18 cellular contexts compared by ENCODE assay signal in genomic region chrX:18455384-18455783, GRCh38. TPM values are rescaled to one million over a fixed set of nuclear protein-coding genes. Genes with fewer than 3 reads are reported as not detected.
DNase-seq lines count a peak whose midpoint lies in the region; ATAC-seq, FAIRE-seq and TF ChIP-seq lines count a peak whose summit lies in the region.
"Had no signal": no experiment of that assay in that cellular context is flagged by ENCODE, and none has a peak within 500 bp of the region (broad histone marks: within the 10 kb centered on the region; RNA-seq: fewer than 3 reads in every experiment).

No MANE protein-coding gene starts in this region.

- H3K36me3 ChIP-seq in upper lobe of right lung = no peaks in the 10 kb centered on the region
- H3K36me3 ChIP-seq: HAP-1 had no signal

- no peak overlapping the region for H3K4me3 Mint-ChIP-seq in WTC11
- H3K4me3 Mint-ChIP-seq in activated naive CD8-positive, alpha-beta T cell treated with anti-CD3 and anti-CD28 coated beads for 36 hours = no peak overlapping the region
- H3K4me3 Mint-ChIP-seq: CD4-positive, alpha-beta memory T cell had no signal

- H3K27me3 ChIP-seq in upper lobe of right lung = no peaks in the 10 kb centered on the region

- no peaks in the 10 kb centered on the region for H3K4me1 ChIP-seq in upper lobe of right lung
- H3K4me1 ChIP-seq: HAP-1 had no signal

- intact Hi-C loops in upper lobe of right lung (cut with DNase I) = no loop called here

- H3K27me3 Mint-ChIP-seq in WTC11 (ENCODE audit: low read depth) = no peaks in the 10 kb centered on the region
- H3K27me3 Mint-ChIP-seq in activated naive CD8-positive, alpha-beta T cell treated with anti-CD3 and anti-CD28 coated beads for 36 hours = no peaks in the 10 kb centered on the region
- H3K27me3 Mint-ChIP-seq: CD4-positive, alpha-beta memory T cell had no signal

- in situ Hi-C loops in ACHN (cut with HindIII; ENCODE audit: low pct_ligation_motif_present, low pct_unique_long_range_greater_than_20kb, low sequenced_read_pairs) = no loop called here

- H3K27ac ChIP-seq in upper lobe of right lung = no peak overlapping the region
- H3K27ac ChIP-seq: C4-2B, GM23248, HL-60 had no signal

- H3K9me3 Mint-ChIP-seq in WTC11 = no peaks in the 10 kb centered on the region
- H3K9me3 Mint-ChIP-seq in activated naive CD8-positive, alpha-beta T cell treated with anti-CD3 and anti-CD28 coated beads for 36 hours = no peaks in the 10 kb centered on the region
- H3K9me3 Mint-ChIP-seq: CD4-positive, alpha-beta memory T cell had no signal

- DNase-seq in ACHN (peak; percentile 7), RCC 7860 (ENCODE audit: low spot score) (peak; percentile 9), kidney tubule cell (ENCODE audit: low spot score) (peak; percentile 17), upper lobe of right lung (no peak), WTC11 (ENCODE audit: low spot score) (no peak)
- no peak for DNase-seq in central memory CD4-positive, alpha-beta T cell
- DNase-seq in activated naive CD8-positive, alpha-beta T cell treated with anti-CD3 and anti-CD28 coated beads for 36 hours = no peak
- DNase-seq: AML-193; Calu3; CD4-positive, alpha-beta memory T cell; DMS 273 treated with DMSO at 0.1 percent for 48 hours; GM23248 had no signal

- H3K36me3 Mint-ChIP-seq in WTC11 = no peaks in the 10 kb centered on the region
- H3K36me3 Mint-ChIP-seq in activated naive CD8-positive, alpha-beta T cell treated with anti-CD3 and anti-CD28 coated beads for 36 hours = no peaks in the 10 kb centered on the region
- H3K36me3 Mint-ChIP-seq: CD4-positive, alpha-beta memory T cell had no signal

- ATAC-seq in upper lobe of right lung = peak; percentile 50
- no peak for ATAC-seq in WTC11

- FAIRE-seq in RCC 7860 (lab: Jason Lieb, UNC) = no peak
- FAIRE-seq: G401.6, GM12892, GM18507 had no signal

- CTCF ChIA-PET in WTC11 (lab: Charles Lee) = no interaction called here

- no peak for TF ChIP-seq CTCF in upper lobe of right lung (IDR thresholded peaks at IDR 0.05)
- no peak for TF ChIP-seq CTCF in WTC11 (IDR thresholded peaks at IDR 0.05)

- POLR2A ChIA-PET in WTC11 (lab: Charles Lee) = no interaction called here

- no peak overlapping the region for H3K27ac Mint-ChIP-seq in WTC11
- no peak overlapping the region for H3K27ac Mint-ChIP-seq in activated naive CD8-positive, alpha-beta T cell treated with anti-CD3 and anti-CD28 coated beads for 36 hours
- H3K27ac Mint-ChIP-seq: CD4-positive, alpha-beta memory T cell had no signal

- H3K4me3 ChIP-seq in upper lobe of right lung = no peak overlapping the region
- H3K4me3 ChIP-seq: GM23248, HAP-1 had no signal

- H3K9me3 ChIP-seq in upper lobe of right lung = no peaks in the 10 kb centered on the region
- H3K9me3 ChIP-seq: HAP-1 had no signal

- H3K4me1 Mint-ChIP-seq in WTC11 = peaks cover 3% of the 10 kb centered on the region; the same call in 1 of the 2 replicates
- H3K4me1 Mint-ChIP-seq in activated naive CD8-positive, alpha-beta T cell treated with anti-CD3 and anti-CD28 coated beads for 36 hours = peaks cover 2% of the 10 kb centered on the region

TF ChIP-seq in WTC11, 78 proteins besides CTCF, POLR2A, EP300 and RAD21 (continues in another document):
- TF ChIP-seq ARID4B (CRISPR knock-in tag; IDR thresholded peaks at IDR 0.05; ENCODE audit: borderline replicate concordance) (no peak), RORB (CRISPR knock-in tag; IDR thresholded peaks at IDR 0.05) (no peak), KAT7 (CRISPR knock-in tag; IDR thresholded peaks at IDR 0.05; ENCODE audit: borderline replicate concordance) (no peak), GABPB1 (CRISPR knock-in tag; IDR thresholded peaks at IDR 0.05) (no peak), CDX4 (CRISPR knock-in tag; IDR thresholded peaks at IDR 0.05; ENCODE audit: borderline replicate concordance) (no peak), ZNF281 (CRISPR knock-in tag; IDR thresholded peaks at IDR 0.05) (no peak), NR3C1 (CRISPR knock-in tag; conservative IDR thresholded peaks at IDR 0.05; ENCODE audit: low read depth) (no peak), ZNF232 (CRISPR knock-in tag; IDR thresholded peaks at IDR 0.05) (no peak), SOX15 (CRISPR knock-in tag; IDR thresholded peaks at IDR 0.05) (no peak), ZNF512 (CRISPR knock-in tag; IDR thresholded peaks at IDR 0.05; ENCODE audit: borderline replicate concordance) (no peak)

RNA-seq across cellular contexts. Expression of gene CDKL5, which starts 30.0 kb away (rescaled TPM):
- total RNA-seq in upper lobe of right lung (33.8 TPM), WTC11 (2021) (13.0 to 13.6 TPM (median 13.3 TPM) in 3 replicates)
- total RNA-seq in activated naive CD8-positive, alpha-beta T cell treated with anti-CD3 and anti-CD28 coated beads for 36 hours = 1 to 10 TPM in 1 of 2 experiments, under 1 TPM in 1; 0.82 to 1.3 TPM

Comparison
In these comparisons a context has a peak if more than half of its experiments do, and no peak if none do; other contexts are left out.
1. DNase-seq: peak in ACHN (single experiment), RCC 7860 (single experiment) and kidney tubule cell (single experiment); none in upper lobe of right lung (single experiment), central memory CD4-positive, alpha-beta T cell (single experiment), WTC11 (single experiment) and activated naive CD8-positive, alpha-beta T cell treated with anti-CD3 and anti-CD28 coated beads for 36 hours (single experiment).